In genomic region chr7:140673063-140673769, GRCh38 we compare ENCODE assay signal across 1 cellular context.
TF ChIP-seq lines count a peak whose summit lies in the region.

No MANE protein-coding gene starts in this region.

TF ChIP-seq in HEK293, 187 proteins besides CTCF, POLR2A, EP300 and RAD21 (continued from another document):
- no peak for TF ChIP-seq ZNF639 (tag by site-specific recombination; IDR thresholded peaks at IDR 0.05)
- TF ChIP-seq ZNF48 (tag by site-specific recombination; IDR thresholded peaks at IDR 0.05) = no peak
- no peak for TF ChIP-seq ATF2 (tag by site-specific recombination; IDR thresholded peaks at IDR 0.05; ENCODE audit: low read depth)
- peak; percentile 73; the same call in 1 of the 2 replicates for TF ChIP-seq ZFP69B (tag by site-specific recombination; IDR thresholded peaks at IDR 0.05)
- TF ChIP-seq ZNF701 (tag by site-specific recombination; IDR thresholded peaks at IDR 0.05) = no peak
- TF ChIP-seq ZNF449 (tag by site-specific recombination; IDR thresholded peaks at IDR 0.05) = no peak; the same call in 1 of the 2 replicates
- no peak for TF ChIP-seq ZNF184 (tag by site-specific recombination; IDR thresholded peaks at IDR 0.05)
- TF ChIP-seq ZNF704 (tag by site-specific recombination; IDR thresholded peaks at IDR 0.05) = no peak
- TF ChIP-seq SETDB1 (IDR thresholded peaks at IDR 0.05; ENCODE audit: insufficient read length, low read length) = no peak
- TF ChIP-seq ZNF76 (tag by site-specific recombination; IDR thresholded peaks at IDR 0.05; ENCODE audit: borderline replicate concordance, low read depth) = peak; percentile 38; the same call in 1 of the 2 replicates
- no peak for TF ChIP-seq ELK4 (IDR thresholded peaks at IDR 0.05; ENCODE audit: borderline replicate concordance, low read depth, low read length)
- no peak; the same call in 1 of the 2 replicates for TF ChIP-seq ZNF610 (tag by site-specific recombination; IDR thresholded peaks at IDR 0.05; ENCODE audit: borderline replicate concordance)
- TF ChIP-seq ZNF266 (tag by site-specific recombination; IDR thresholded peaks at IDR 0.05; ENCODE audit: low read depth) = no peak
- TF ChIP-seq ZSCAN16 (tag by site-specific recombination; IDR thresholded peaks at IDR 0.05) = no peak
- no peak for TF ChIP-seq ZNF645 (tag by site-specific recombination; IDR thresholded peaks at IDR 0.05)
- no peak for TF ChIP-seq ZNF114 (tag by site-specific recombination; IDR thresholded peaks at IDR 0.05)
- TF ChIP-seq WT1 (tag by site-specific recombination; IDR thresholded peaks at IDR 0.05) = peak; percentile 36; the same call in 1 of the 2 replicates
- 0 out of 2 replicates have a peak, but pooled peaks have one; percentile 40 for TF ChIP-seq ZNF777 (tag by site-specific recombination; IDR thresholded peaks at IDR 0.05; ENCODE audit: borderline replicate concordance)
- TF ChIP-seq ZBTB48 (tag by site-specific recombination; IDR thresholded peaks at IDR 0.05) = peak; percentile 66; the same call in 1 of the 2 replicates
- no peak for TF ChIP-seq IKZF3 (tag by site-specific recombination; IDR thresholded peaks at IDR 0.05)
- TF ChIP-seq ZNF792 (tag by site-specific recombination; IDR thresholded peaks at IDR 0.05) = 0 out of 2 replicates have a peak, but pooled peaks have one; percentile 48
- TF ChIP-seq PRDM1 (tag by site-specific recombination; IDR thresholded peaks at IDR 0.05) = no peak
- TF ChIP-seq ZBTB7A (tag by site-specific recombination; IDR thresholded peaks at IDR 0.05; ENCODE audit: low read depth) = peak; percentile 53; the same call in 1 of the 2 replicates
- no peak for TF ChIP-seq ZNF555 (tag by site-specific recombination; conservative IDR thresholded peaks at IDR 0.05)
- TF ChIP-seq ZNF660 (tag by site-specific recombination; IDR thresholded peaks at IDR 0.05) = 0 out of 2 replicates have a peak, but pooled peaks have one; percentile 21
- no peak for TF ChIP-seq ZBTB21 (tag by site-specific recombination; IDR thresholded peaks at IDR 0.05)
- TF ChIP-seq ZNF354C (tag by site-specific recombination; IDR thresholded peaks at IDR 0.05; ENCODE audit: borderline replicate concordance, low read depth) = no peak
- no peak for TF ChIP-seq ZFP3 (tag by site-specific recombination; IDR thresholded peaks at IDR 0.05; ENCODE audit: low read depth)
- TF ChIP-seq ZNF398 (tag by site-specific recombination; IDR thresholded peaks at IDR 0.05) = peak; percentile 96
- no peak for TF ChIP-seq ZNF658 (tag by site-specific recombination; IDR thresholded peaks at IDR 0.05)
- peak; percentile 90 for TF ChIP-seq ZBTB8A (tag by site-specific recombination; IDR thresholded peaks at IDR 0.05)
- TF ChIP-seq PRDM6 (tag by site-specific recombination; IDR thresholded peaks at IDR 0.05) = no peak
- no peak for TF ChIP-seq ZBTB49 (tag by site-specific recombination; IDR thresholded peaks at IDR 0.05; ENCODE audit: low read depth)
- TF ChIP-seq ZNF146 (tag by site-specific recombination; IDR thresholded peaks at IDR 0.05) = no peak
- TF ChIP-seq KLF7 (tag by site-specific recombination; IDR thresholded peaks at IDR 0.05; ENCODE audit: borderline replicate concordance) = no peak
- no peak for TF ChIP-seq ZNF274 (IDR thresholded peaks at IDR 0.05; ENCODE audit: low read length)
- TF ChIP-seq ZNF274 (tag by site-specific recombination; IDR thresholded peaks at IDR 0.05; ENCODE audit: borderline replicate concordance) = no peak
- TF ChIP-seq ZNF302 (tag by site-specific recombination; IDR thresholded peaks at IDR 0.05; ENCODE audit: low read depth) = no peak
- no peak for TF ChIP-seq OVOL3 (tag by site-specific recombination; IDR thresholded peaks at IDR 0.05)
- no peak for TF ChIP-seq ZNF248 (tag by site-specific recombination; IDR thresholded peaks at IDR 0.05)
